In the genomic region with DNA sequence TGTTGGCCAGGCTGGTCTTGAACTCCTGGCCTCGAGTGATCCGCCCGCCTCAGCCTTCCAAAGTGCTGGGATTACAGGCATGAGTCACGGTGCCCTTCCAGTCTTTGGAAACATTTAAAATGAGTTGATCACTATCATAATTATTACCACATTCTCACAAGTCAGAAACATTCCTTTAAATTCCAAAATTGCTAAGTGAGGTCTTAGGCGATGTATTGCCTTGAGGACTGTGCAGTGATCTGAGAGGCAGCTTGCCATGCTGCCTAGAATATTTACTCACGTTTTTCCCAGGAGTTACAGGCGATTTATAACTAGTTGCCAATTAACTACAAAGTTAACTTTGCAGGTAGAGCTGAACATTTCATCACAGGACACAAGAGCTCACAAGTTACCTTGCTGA, we compare ENCODE assay signal across 30 cellular contexts. TPM values are rescaled to one million over a fixed set of nuclear protein-coding genes. Genes with fewer than 3 reads are reported as not detected.
DNase-seq lines count a peak whose midpoint lies in the region; ATAC-seq, FAIRE-seq and TF ChIP-seq lines count a peak whose summit lies in the region.
"Had no signal": no experiment of that assay in that cellular context is flagged by ENCODE, and none has a peak within 500 bp of the region (broad histone marks: within the 10 kb centered on the region; RNA-seq: fewer than 3 reads in every experiment).

No MANE protein-coding gene starts in this region.

- peak; percentile 51 for DNase-seq in AG09309 (ENCODE audit: low read depth)
- peak; percentile 68 for DNase-seq in GM04503 (ENCODE audit: low read depth)
- DNase-seq in body of pancreas = peak in 1 of 4 donors; percentile 16
- DNase-seq in iris pigment epithelial cell (ENCODE audit: low read depth) = peak; percentile 10
- no peak for DNase-seq in NCI-H1092 (lab: John Stamatoyannopoulos, UW)
- no peak for DNase-seq in frontal cortex (ENCODE audit: low spot score in 2 of 2)
- no peak for DNase-seq in SW480 (ENCODE audit: low spot score)
- DNase-seq: activated CD4-positive, alpha-beta T cell treated with anti-CD3 and anti-CD28 coated beads, Interleukin-2, amount 50 U/mL, for 48 hours; activated naive CD4-positive, alpha-beta T cell treated with anti-CD3 and anti-CD28 coated beads for 36 hours; activated T-cell treated with anti-CD3 and anti-CD28 coated beads, Interleukin-2, amount 50 U/mL, for 72 hours; adrenal gland; islet precursor cell; Karpas-422; left lung; NCI-H1436; NCI-H226; NCI-H526 treated with DMSO at 0.1 percent for 48 hours; PC-3; right cardiac atrium; stimulated activated CD4-positive, alpha-beta T cell treated with anti-CD3 and anti-CD28 coated beads, Interleukin-2, amount 100 ng/mL, for 24 hours; stimulated activated CD8-positive, alpha-beta memory T cell treated with anti-CD3 and anti-CD28 coated beads, Interleukin-4, amount 100 ng/mL, for 48 hours; T-helper 2 cell had no signal

- 38 to 50% methylated on average over 7 of the region's 7 CpGs for WGBS in body of pancreas, 2 donors

- peaks cover 4% of the 10 kb centered on the region for H3K4me1 ChIP-seq in body of pancreas
- H3K4me1 ChIP-seq: A549, adrenal gland, vagina had no signal

- peak overlapping the region; percentile 36 to 58 (median 46) for H3K27ac ChIP-seq in body of pancreas
- H3K27ac ChIP-seq: A549; adrenal gland; BLaER1 treated with 17β-estradiol and CSF1 and Interleukin-3, amounts not matched to agents 10 nM and 100 nM; left lung; SK-N-MC; spleen; thoracic aorta; vagina had no signal

- no peak for FAIRE-seq in frontal cortex (lab: Jason Lieb, UNC)
- FAIRE-seq: A549 had no signal

- no peaks in the 10 kb centered on the region for H3K36me3 ChIP-seq in body of pancreas (replicated peaks in 1 of 2; ENCODE audit: insufficient read depth in 1 of 2, low read depth in 2 of 2)
- H3K36me3 ChIP-seq: adrenal gland; BLaER1 treated with 17β-estradiol and CSF1 and Interleukin-3, amounts not matched to agents 10 nM and 100 nM; left lung; spleen; thoracic aorta; vagina had no signal

- no peak for TF ChIP-seq POLR2A in body of pancreas (IDR thresholded peaks at IDR 0.05)

- intact Hi-C loops in body of pancreas (cut with DNase I) = no loop called here

- no peak overlapping the region for H3K4me3 ChIP-seq in AG09309 (ENCODE audit: control insufficient read depth, low read depth, low read length)
- H3K4me3 ChIP-seq in body of pancreas = no peak overlapping the region
- H3K4me3 ChIP-seq: A549; adrenal gland; BLaER1 treated with 17β-estradiol and CSF1 and Interleukin-3, amounts not matched to agents 10 nM and 100 nM; left lung; SK-N-MC; spleen; thoracic aorta; vagina had no signal

- no peaks in the 10 kb centered on the region for H3K27me3 ChIP-seq in body of pancreas
- H3K27me3 ChIP-seq: adrenal gland; BLaER1 treated with 17β-estradiol and CSF1 and Interleukin-3, amounts not matched to agents 10 nM and 100 nM; left lung; spleen; vagina had no signal

- ATAC-seq in body of pancreas (peak; percentile 71), GM21723 (IDR thresholded peaks at IDR 0.05; ENCODE audit: unreplicated experiment) (no peak)
- ATAC-seq: A549; activated CD4-positive, CD25-positive, alpha-beta regulatory T cell treated with anti-CD3 and anti-CD28 coated beads, Interleukin-2, amount 50 U/mL, for 24 hours; activated T-cell treated with anti-CD3 and anti-CD28 coated beads, Interleukin-2, amount 50 U/mL, for 72 hours; left lung; PC-3; right cardiac atrium had no signal

- H3K9me3 ChIP-seq in body of pancreas = no peaks in the 10 kb centered on the region
- H3K9me3 ChIP-seq: A549; adrenal gland; BLaER1 treated with 17β-estradiol and CSF1 and Interleukin-3, amounts not matched to agents 10 nM and 100 nM; left lung; spleen; thoracic aorta; vagina had no signal

- no peak for TF ChIP-seq CTCF in AG09309 (IDR thresholded peaks at IDR 0.05; ENCODE audit: control insufficient read depth, insufficient read depth, low read depth, low read length, missing control alignments)
- TF ChIP-seq CTCF in body of pancreas (IDR thresholded peaks at IDR 0.05) = no peak

RNA-seq across cellular contexts. Expression of gene ATXN1L, which starts 5.7 kb away (rescaled TPM):
- total RNA-seq in body of pancreas (10 to 100 TPM; 14.5 to 16.2 TPM), frontal cortex (7.7 TPM)

RNA-seq across cellular contexts. Expression of gene AP1G1, which starts 31.4 kb away (rescaled TPM):
- total RNA-seq in body of pancreas (10 to 100 TPM; 58.1 to 84.7 TPM), frontal cortex (90.9 TPM)

RNA-seq across cellular contexts. Expression of gene ZNF821, which starts 43.9 kb away (rescaled TPM):
- 1 to 10 TPM; 8.6 to 8.9 TPM for total RNA-seq in body of pancreas
- 36.7 TPM for total RNA-seq in frontal cortex

RNA-seq across cellular contexts. Expression of gene IST1, which starts 55.3 kb away (rescaled TPM):
- total RNA-seq in body of pancreas = 10 to 100 TPM; 60.3 to 82.8 TPM
- 117 TPM for total RNA-seq in frontal cortex

Comparison
In these comparisons a context has a peak if more than half of its experiments do, and no peak if none do; other contexts are left out.
1. DNase-seq: peak in AG09309 (single experiment), GM04503 (single experiment) and iris pigment epithelial cell (single experiment); none in NCI-H1092 (single experiment), frontal cortex (0 of 2) and SW480 (single experiment).